In the genomic region with DNA sequence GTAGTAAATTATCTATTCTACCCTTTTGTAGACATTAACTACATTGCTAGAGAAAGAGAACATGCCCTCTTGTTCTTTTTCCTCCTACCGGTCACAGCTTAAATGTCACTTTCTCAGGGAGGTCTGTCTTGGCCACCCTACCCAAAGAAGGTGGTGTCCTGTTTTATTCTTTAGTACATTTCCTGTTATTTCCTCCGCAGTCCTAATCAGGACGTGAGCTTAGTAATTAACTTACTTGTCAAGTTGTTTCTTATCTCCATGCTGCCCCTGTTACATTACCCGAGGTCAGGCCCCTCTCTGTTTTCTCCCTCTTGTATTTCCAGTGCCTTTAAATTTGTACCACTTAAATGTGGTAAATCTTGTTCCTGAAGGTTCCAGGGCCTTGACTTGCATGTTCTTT, we compare ENCODE assay signal across 11 cellular contexts.
DNase-seq lines count a peak whose midpoint lies in the region; ATAC-seq and TF ChIP-seq lines count a peak whose summit lies in the region.
"Had no signal": no experiment of that assay in that cellular context is flagged by ENCODE, and none has a peak within 500 bp of the region (broad histone marks: within the 10 kb centered on the region; RNA-seq: fewer than 3 reads in every experiment).

No MANE protein-coding gene starts in this region.

- DNase-seq in heart left ventricle (no peak), left ventricle myocardium superior (no peak), AG08396 (ENCODE audit: low spot score) (no peak), HAP-1 (ENCODE audit: low spot score in 2 of 2) (no peak)
- DNase-seq in activated CD8-positive, alpha-beta T cell treated with anti-CD3 and anti-CD28 coated beads, Interleukin-2, amount 10 ng/mL, durations not matched to agents 7 days and 5 days: no peak
- DNase-seq: GOT3, NCI-H345 had no signal

- H3K9ac ChIP-seq in stomach smooth muscle (ENCODE audit: low read length in 2 of 2): peak overlapping the region in 1 of 2 donors; percentile 5
- H3K9ac ChIP-seq: parathyroid adenoma had no signal

- TF ChIP-seq POLR2A in heart left ventricle (IDR thresholded peaks at IDR 0.05): no peak

- peak overlapping the region; percentile 4 to 76 (median 56) for H3K27ac ChIP-seq in heart left ventricle
- H3K27ac ChIP-seq in stomach smooth muscle (ENCODE audit: low read length): peak overlapping the region; percentile 7
- H3K27ac ChIP-seq: parathyroid adenoma had no signal

- in situ Hi-C loops in HAP-1 (cut with MboI; ENCODE audit: low sequenced_read_pairs): no loop called here

- intact Hi-C loops in heart left ventricle (cut with DNase I) (no loop called here), left ventricle myocardium superior (cut with micrococcal nuclease) (no loop called here)

- 41 to 58% (median 51%) methylated on average over 4 of the region's 4 CpGs for WGBS in heart left ventricle, 4 donors

- H3K4me1 ChIP-seq in heart left ventricle (peaks cover 8 to 46% (median 30%) of the 10 kb centered on the region in 12 donors), stomach smooth muscle (ENCODE audit: control insufficient read depth, insufficient read depth, low read length) (peaks cover 26% of the 10 kb centered on the region), HAP-1 (no peaks in the 10 kb centered on the region)
- H3K4me1 ChIP-seq: parathyroid adenoma had no signal

- no peaks in the 10 kb centered on the region for H3K36me3 Mint-ChIP-seq in activated CD8-positive, alpha-beta T cell treated with anti-CD3 and anti-CD28 coated beads, Interleukin-2, amount 10 ng/mL, durations not matched to agents 7 days and 5 days (ENCODE audit: low read depth)

- POLR2A ChIA-PET in activated CD8-positive, alpha-beta T cell treated with anti-CD3 and anti-CD28 coated beads, Interleukin-2, amount 10 ng/mL, durations not matched to agents 7 days and 5 days (lab: Charles Lee): interaction anchor here (0.6 kb wide), 1 partner anchor 243 kb away, joined by 4 read pairs; no protein-coding TSS in a partner anchor

- H3K9me3 Mint-ChIP-seq in activated CD8-positive, alpha-beta T cell treated with anti-CD3 and anti-CD28 coated beads, Interleukin-2, amount 10 ng/mL, durations not matched to agents 7 days and 5 days (ENCODE audit: insufficient read depth): no peaks in the 10 kb centered on the region

- ATAC-seq in heart left ventricle: peak in 1 of 4 donors; percentile 9
- no peak for ATAC-seq in left ventricle myocardium superior
- peak; percentile 32 for ATAC-seq in HG02973 (IDR thresholded peaks at IDR 0.05; ENCODE audit: unreplicated experiment)
- no peak for ATAC-seq in activated CD8-positive, alpha-beta T cell treated with anti-CD3 and anti-CD28 coated beads, Interleukin-2, amount 10 ng/mL, durations not matched to agents 7 days and 5 days
- no peak for ATAC-seq in HG03520 (IDR thresholded peaks at IDR 0.05; ENCODE audit: unreplicated experiment)

- H3K4me3 ChIP-seq in heart left ventricle (no peak overlapping the region), stomach smooth muscle (ENCODE audit: low read length in 2 of 2) (no peak overlapping the region), HAP-1 (no peak overlapping the region)

- H3K27me3 Mint-ChIP-seq in activated CD8-positive, alpha-beta T cell treated with anti-CD3 and anti-CD28 coated beads, Interleukin-2, amount 10 ng/mL, durations not matched to agents 7 days and 5 days (ENCODE audit: low read depth): peaks cover 3% of the 10 kb centered on the region

- H3K27me3 ChIP-seq in heart left ventricle (no peaks in the 10 kb centered on the region), stomach smooth muscle (ENCODE audit: control insufficient read depth in 1 of 2, insufficient read depth in 2 of 2, low read length in 2 of 2) (no peaks in the 10 kb centered on the region), HAP-1 (ENCODE audit: low read depth) (no peaks in the 10 kb centered on the region; the same call in 1 of the 2 replicates)

- H3K9me3 ChIP-seq in heart left ventricle: no peaks in the 10 kb centered on the region
- H3K9me3 ChIP-seq in stomach smooth muscle (ENCODE audit: control insufficient read depth in 2 of 2, low read length in 2 of 2): no peaks in the 10 kb centered on the region
- H3K9me3 ChIP-seq in HAP-1: no peaks in the 10 kb centered on the region; the same call in 1 of the 2 replicates

- H3K4me3 Mint-ChIP-seq in activated CD8-positive, alpha-beta T cell treated with anti-CD3 and anti-CD28 coated beads, Interleukin-2, amount 10 ng/mL, durations not matched to agents 7 days and 5 days: no peak overlapping the region

- H3K4me1 Mint-ChIP-seq in activated CD8-positive, alpha-beta T cell treated with anti-CD3 and anti-CD28 coated beads, Interleukin-2, amount 10 ng/mL, durations not matched to agents 7 days and 5 days (ENCODE audit: low read depth): peaks cover 18% of the 10 kb centered on the region

- peak overlapping the region; percentile 32 for H3K27ac Mint-ChIP-seq in activated CD8-positive, alpha-beta T cell treated with anti-CD3 and anti-CD28 coated beads, Interleukin-2, amount 10 ng/mL, durations not matched to agents 7 days and 5 days

- no peaks in the 10 kb centered on the region for H3K36me3 ChIP-seq in heart left ventricle
- H3K36me3 ChIP-seq in stomach smooth muscle (ENCODE audit: control insufficient read depth in 2 of 2, insufficient read depth in 2 of 2, low read length in 2 of 2): no peaks in the 10 kb centered on the region
- no peaks in the 10 kb centered on the region for H3K36me3 ChIP-seq in HAP-1 (replicated peaks)

- CTCF ChIA-PET in activated CD8-positive, alpha-beta T cell treated with anti-CD3 and anti-CD28 coated beads, Interleukin-2, amount 10 ng/mL, durations not matched to agents 7 days and 5 days (lab: Charles Lee): interaction anchor here (0.6 to 2.1 kb wide), 3 partner anchors 26 to 263 kb away, joined by 3 to 11 read pairs (median 3); no protein-coding TSS in a partner anchor

- TF ChIP-seq CTCF in heart left ventricle (IDR thresholded peaks at IDR 0.05): peak in 1 of 12 donors; percentile 16
